Comparison of ENCODE assay signal across 23 cellular contexts in the genomic region with DNA sequence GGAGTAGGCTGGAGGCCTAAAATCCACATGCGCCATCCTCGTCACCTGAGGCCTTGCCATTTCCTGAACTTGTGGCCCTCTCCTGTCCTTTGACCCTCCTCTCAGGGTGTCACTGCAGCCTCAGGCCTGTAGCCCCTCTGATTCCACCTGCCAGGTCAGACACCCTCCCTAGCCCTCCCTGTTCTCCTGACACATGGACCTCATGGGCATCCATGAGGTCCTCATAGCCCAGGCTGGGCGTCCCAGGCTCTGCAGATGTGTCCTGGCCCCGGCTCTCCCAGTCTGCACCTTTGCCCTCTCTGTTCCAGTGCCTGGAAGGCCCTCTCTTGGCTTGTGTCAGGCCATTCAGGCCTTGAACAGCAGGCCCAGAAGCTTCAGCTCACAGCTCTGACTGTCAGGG. TPM values are rescaled to one million over a fixed set of nuclear protein-coding genes. Genes with fewer than 3 reads are reported as not detected.
"Had no signal": no experiment of that assay in that cellular context is flagged by ENCODE, and none has a peak within 500 bp of the region (broad histone marks: within the 10 kb centered on the region; RNA-seq: fewer than 3 reads in every experiment).

No MANE protein-coding gene starts in this region.

- DNase-seq: Karpas-422, KG1, MM.1S, NCI-H1092 treated with DMSO at 0.1 percent for 48 hours, NCI-H1436, NCI-H187, NCI-H2029, NCI-H2081 treated with DMSO at 0.1 percent for 48 hours, NCI-H2171, NCI-H226, NCI-H446, NCI-H510A, NCI-H524 treated with DMSO at 0.1 percent for 48 hours, NCI-H69, NCI-H774, Right ventricle myocardium superior, RPMI8226, SIG-M5 had no signal

- H3K27ac ChIP-seq: HL-60, SJSA1, SK-N-MC had no signal

- H3K4me1 ChIP-seq: SJSA1 had no signal

- H3K9me3 ChIP-seq: SJSA1 had no signal

- H3K4me3 ChIP-seq: SJSA1, SK-N-MC had no signal

- FAIRE-seq: HTR-8/SVneo, RCC 7860 had no signal

- H3K36me3 ChIP-seq: SJSA1 had no signal

- H3K27me3 ChIP-seq: SJSA1 had no signal

RNA-seq across cellular contexts. Expression of gene RSPH14, which starts 19.2 kb away (rescaled TPM):
- total RNA-seq: Right ventricle myocardium superior, SJSA1 had no signal
